8 cellular contexts compared by ENCODE assay signal in genomic region chr3:27483117-27484001, GRCh38. TPM values are rescaled to one million over a fixed set of nuclear protein-coding genes. Genes with fewer than 3 reads are reported as not detected.
DNase-seq lines count a peak whose midpoint lies in the region; ATAC-seq, FAIRE-seq and TF ChIP-seq lines count a peak whose summit lies in the region.

No MANE protein-coding gene starts in this region.

- peak overlapping the region; percentile 84 to 99 for H3K4me3 ChIP-seq in small intestine (ENCODE audit: low read depth in 1 of 2, low read length in 2 of 2)

- peak; percentile 29 for ATAC-seq in GM21723 (IDR thresholded peaks at IDR 0.05; ENCODE audit: unreplicated experiment)

- WGBS in small intestine, 3 donors = 0 to 1% (median 0%) methylated on average over 30 to 74 of the region's 74 CpGs

- in situ Hi-C loops in KBM-7 (cut with MboI; ENCODE audit: low pct_unique_long_range_greater_than_20kb, low sequenced_read_pairs) = no loop called here

- peak overlapping the region; percentile 94 to 97 for H3K27ac ChIP-seq in small intestine (ENCODE audit: low read depth in 1 of 2, low read length in 1 of 2)

- no peaks in the 10 kb centered on the region for H3K27me3 ChIP-seq in small intestine (ENCODE audit: control insufficient read depth in 2 of 2, insufficient read depth in 2 of 2, low read length in 2 of 2)

- peak; percentile 64 for DNase-seq in KBM-7
- DNase-seq in T-helper 9 cell = peak; percentile 26
- DNase-seq in brain pericyte (ENCODE audit: low read depth, low spot score) = peak; percentile 42
- DNase-seq in inferior parietal cortex (ENCODE audit: extremely low spot score) = peak; percentile 46
- peak; percentile 63 for DNase-seq in small intestine
- DNase-seq in cortex of kidney (lab: John Stamatoyannopoulos, UW) = no peak

- no peaks in the 10 kb centered on the region for H3K36me3 ChIP-seq in small intestine (ENCODE audit: control insufficient read depth in 2 of 2, insufficient read depth in 2 of 2, low read length in 2 of 2)

- TF ChIP-seq POLR2A in GM10847 (IDR thresholded peaks at IDR 0.05; ENCODE audit: extremely low read depth, insufficient read length) = peak; percentile 16

- peaks cover 2 to 3% of the 10 kb centered on the region in 2 donors for H3K4me1 ChIP-seq in small intestine (ENCODE audit: control insufficient read depth in 2 of 2, insufficient read depth in 1 of 2, low read depth in 1 of 2, low read length in 1 of 2)

- H3K9me3 ChIP-seq in small intestine (ENCODE audit: control insufficient read depth, low read depth) = no peaks in the 10 kb centered on the region

- no peak for FAIRE-seq in small intestine (lab: Jason Lieb, UNC)

RNA-seq across cellular contexts. Expression of gene SLC4A7, which starts 0.8 kb away (rescaled TPM):
- polyA plus RNA-seq in small intestine = 10 to 100 TPM; 17.7 to 53.0 (median 39.2) TPM
